ENCODE assay signal across 10 cellular contexts in the genomic region with DNA sequence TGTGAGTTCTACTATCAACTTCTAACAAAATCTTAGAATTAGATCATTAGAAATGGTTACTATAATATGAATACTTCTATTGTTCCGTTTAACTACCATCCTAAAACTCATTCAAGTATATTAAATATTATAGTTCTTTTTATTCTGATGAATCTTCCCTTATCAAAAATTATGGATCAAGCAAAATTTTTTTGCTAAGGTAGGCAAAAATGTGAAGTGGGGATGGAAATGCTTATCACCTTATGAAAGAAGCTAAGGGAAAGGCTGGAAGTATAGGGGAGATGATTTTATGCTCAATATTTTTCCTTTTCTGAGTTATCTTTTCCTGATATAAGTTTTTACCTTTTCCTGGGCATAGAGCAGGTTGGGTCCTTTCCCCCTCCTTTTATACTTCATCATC. TPM values are rescaled to one million over a fixed set of nuclear protein-coding genes. Genes with fewer than 3 reads are reported as not detected.
"Had no signal": no experiment of that assay in that cellular context is flagged by ENCODE, and none has a peak within 500 bp of the region (broad histone marks: within the 10 kb centered on the region; RNA-seq: fewer than 3 reads in every experiment).

No MANE protein-coding gene starts in this region.

- H3K27ac ChIP-seq: GM23248 had no signal

- H3K36me3 ChIP-seq: HAP-1 had no signal

- H3K4me1 ChIP-seq: HAP-1 had no signal

- H3K4me3 ChIP-seq: GM23248, HAP-1 had no signal

- H3K27ac Mint-ChIP-seq: HFFc6, IgD-negative memory B cell had no signal

- H3K4me1 Mint-ChIP-seq: IgD-negative memory B cell had no signal

- H2AFZ ChIP-seq: GM23248 had no signal

- H3K4me3 Mint-ChIP-seq: HFFc6, IgD-negative memory B cell had no signal

- FAIRE-seq: H54 had no signal

- ATAC-seq: HCT116 had no signal

- H3K27me3 Mint-ChIP-seq: IgD-negative memory B cell had no signal

- H3K36me3 Mint-ChIP-seq: IgD-negative memory B cell had no signal

- H3K9me3 ChIP-seq: HAP-1 had no signal

- H3K9ac ChIP-seq: GM23248 had no signal

- DNase-seq: GM23248, GOT3, HFFc6, Kasumi-1, KG1 had no signal

RNA-seq across cellular contexts. Expression of a gene that starts 40.7 kb away (rescaled TPM):
- total RNA-seq: GM23248, HFFc6, HT-29 had no signal
- polyA plus RNA-seq: GM23248, IgD-negative memory B cell had no signal
